In the genomic region with DNA sequence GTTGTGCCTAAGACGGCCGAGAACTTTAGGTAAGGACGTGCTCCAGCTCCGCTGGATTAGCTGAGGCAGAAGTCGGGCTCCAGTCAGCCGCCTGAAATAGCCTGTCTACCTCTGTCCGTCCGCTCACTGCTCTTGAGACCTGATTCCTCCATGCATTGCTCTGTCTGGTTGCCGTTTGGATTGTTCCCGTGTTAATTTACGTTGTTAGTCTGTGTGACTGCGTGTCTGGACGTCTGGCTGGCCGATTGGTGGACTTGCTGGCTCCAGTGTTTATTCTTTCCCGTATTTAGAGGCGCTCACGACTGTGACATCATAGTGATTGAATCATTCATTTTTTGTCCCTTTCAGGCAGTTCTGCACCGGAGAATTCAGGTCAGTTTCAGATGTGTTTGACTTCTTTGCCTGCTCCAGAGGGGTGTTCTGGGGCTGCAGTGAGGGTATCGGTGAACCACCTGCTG, we compare ENCODE assay signal across 8 cellular contexts. TPM values are rescaled to one million over a fixed set of nuclear protein-coding genes. Genes with fewer than 3 reads are reported as not detected.
DNase-seq lines count a peak whose midpoint lies in the region; ATAC-seq and TF ChIP-seq lines count a peak whose summit lies in the region.

No MANE protein-coding gene starts in this region.

- H3K36me3 ChIP-seq in H7 (replicated peaks; ENCODE audit: control insufficient read depth, insufficient read depth, low read length) (peaks cover 7% of the 10 kb centered on the region), hepatocyte (replicated peaks; ENCODE audit: insufficient read depth, low read depth) (no peaks in the 10 kb centered on the region), spleen (peaks cover 0 to 47% (median 22%) of the 10 kb centered on the region in 6 donors)

- H3K79me2 ChIP-seq in hepatocyte = peaks cover 28% of the 10 kb centered on the region

- ATAC-seq in HG03095 (IDR thresholded peaks at IDR 0.05; ENCODE audit: unreplicated experiment) = no peak

- DNase-seq in AG08395 (ENCODE audit: low spot score) (peak; percentile 10), H7 (no peak), hepatocyte (ENCODE audit: low spot score) (peak; percentile 22), spleen (no peak), NCI-H510A treated with DMSO at 0.1 percent for 48 hours (lab: John Stamatoyannopoulos, UW) (no peak), NCI-H2029 treated with DMSO at 0.1 percent for 48 hours (lab: John Stamatoyannopoulos, UW) (no peak)
- DNase-seq in activated CD4-positive, alpha-beta memory T cell treated with anti-CD3 and anti-CD28 coated beads for 36 hours = no peak

- H3K9me2 ChIP-seq in hepatocyte (replicated peaks; ENCODE audit: insufficient read depth) = no peaks in the 10 kb centered on the region

- H2AFZ ChIP-seq in hepatocyte = peak overlapping the region; percentile 79

- no peaks in the 10 kb centered on the region for H3K9me3 Mint-ChIP-seq in activated CD4-positive, alpha-beta memory T cell treated with anti-CD3 and anti-CD28 coated beads for 36 hours

- TF ChIP-seq CTCF in hepatocyte (IDR thresholded peaks at IDR 0.05; ENCODE audit: poor library complexity) (no peak), spleen (IDR thresholded peaks at IDR 0.05 in 8 of 11, conservative IDR thresholded peaks at IDR 0.05 in 3 of 11) (no peak)

- peak overlapping the region; percentile 94 for H3K4me2 ChIP-seq in hepatocyte

- POLR2A ChIA-PET in activated CD4-positive, alpha-beta memory T cell treated with anti-CD3 and anti-CD28 coated beads for 36 hours (lab: Charles Lee) = interaction anchor here (1.3 to 1.8 kb wide), 2 partner anchors 24 to 29 kb away, joined by 4 to 29 read pairs; partner anchors contain the start of gene YBX1

- CTCF ChIA-PET in activated CD4-positive, alpha-beta memory T cell treated with anti-CD3 and anti-CD28 coated beads for 36 hours (lab: Charles Lee) = interaction anchor here (1.2 to 1.9 kb wide), 2 partner anchors 23 to 24 kb away, joined by 6 to 7 read pairs; partner anchors contain the start of gene YBX1

- H3K36me3 Mint-ChIP-seq in activated CD4-positive, alpha-beta memory T cell treated with anti-CD3 and anti-CD28 coated beads for 36 hours = peaks cover 33% of the 10 kb centered on the region

- H3K27ac Mint-ChIP-seq in activated CD4-positive, alpha-beta memory T cell treated with anti-CD3 and anti-CD28 coated beads for 36 hours = peak overlapping the region; percentile 95

- no peaks in the 10 kb centered on the region for H4K20me1 ChIP-seq in hepatocyte (ENCODE audit: insufficient read depth, poor library complexity, severe bottlenecking)

- 8% methylated on average over 19 of the region's 19 CpGs for WGBS in hepatocyte (ENCODE audit: low lambda C conversion rate, missing lambda C conversion rate)
- WGBS in spleen, 5 donors = 10 to 15% (median 12%) methylated on average over 18 to 19 of the region's 19 CpGs

- no peak for TF ChIP-seq POLR2A in spleen (IDR thresholded peaks at IDR 0.05)

- intact Hi-C loops in activated CD4-positive, alpha-beta memory T cell treated with anti-CD3 and anti-CD28 coated beads for 36 hours (cut with micrococcal nuclease) = loop anchor here (1.0 to 5.0 kb wide), 4 partner anchors 23 to 196 kb away; partner anchors contain the start of genes C1orf50, CCDC30, P3H1 and YBX1
- intact Hi-C loops in spleen (cut with DNase I; ENCODE audit: low total_unique reads) = no loop called here

- no peaks in the 10 kb centered on the region for H3K27me3 ChIP-seq in H7 (ENCODE audit: control insufficient read depth, insufficient read depth, low read length)
- no peaks in the 10 kb centered on the region for H3K27me3 ChIP-seq in hepatocyte
- no peaks in the 10 kb centered on the region for H3K27me3 ChIP-seq in spleen (replicated peaks in 1 of 7)

- H3K4me1 ChIP-seq in hepatocyte (ENCODE audit: insufficient read depth) (peaks cover 17% of the 10 kb centered on the region), spleen (peaks cover 14 to 52% (median 25%) of the 10 kb centered on the region in 6 donors)

- H3K4me3 ChIP-seq in H7 (ENCODE audit: insufficient read depth, low read depth, low read length) = peak overlapping the region; percentile 94
- peak overlapping the region; percentile 95 for H3K4me3 ChIP-seq in hepatocyte
- peak overlapping the region; percentile 75 to 93 (median 87) for H3K4me3 ChIP-seq in spleen

- H3K27me3 Mint-ChIP-seq in activated CD4-positive, alpha-beta memory T cell treated with anti-CD3 and anti-CD28 coated beads for 36 hours = no peaks in the 10 kb centered on the region

- H3K27ac ChIP-seq in hepatocyte = peak overlapping the region; percentile 84
- peak overlapping the region; percentile 73 to 87 (median 84) for H3K27ac ChIP-seq in spleen

- H3K9me3 ChIP-seq in hepatocyte (ENCODE audit: low read depth) (no peaks in the 10 kb centered on the region), spleen (no peaks in the 10 kb centered on the region)

- H3K4me1 Mint-ChIP-seq in activated CD4-positive, alpha-beta memory T cell treated with anti-CD3 and anti-CD28 coated beads for 36 hours (ENCODE audit: low read depth) = peaks cover 37% of the 10 kb centered on the region

- H3K4me3 Mint-ChIP-seq in activated CD4-positive, alpha-beta memory T cell treated with anti-CD3 and anti-CD28 coated beads for 36 hours = peak overlapping the region; percentile 98

RNA-seq across cellular contexts. Expression of gene PPIH, which starts 0.7 kb away (rescaled TPM):
- total RNA-seq in H7 (2014; rRNA removed; shearing (Covaris generic)) = 75.7 and 81.8 TPM in 2 replicates
- 10 to 100 TPM; 91.0 to 94.0 TPM for total RNA-seq in activated CD4-positive, alpha-beta memory T cell treated with anti-CD3 and anti-CD28 coated beads for 36 hours
- 35.6 and 36.4 TPM in 2 replicates for total RNA-seq in hepatocyte
- polyA plus RNA-seq in hepatocyte = 26.1 and 30.7 TPM in 2 replicates
- 10 to 100 TPM; 34.2 to 60.1 (median 39.8) TPM for total RNA-seq in spleen
- polyA plus RNA-seq in spleen = 10 to 100 TPM; 59.6 to 72.3 (median 63.0) TPM

RNA-seq across cellular contexts. Expression of gene YBX1, which starts 23.3 kb away (rescaled TPM):
- total RNA-seq in H7 (2014; rRNA removed; shearing (Covaris generic)) = 1,494 and 1,850 TPM in 2 replicates
- total RNA-seq in activated CD4-positive, alpha-beta memory T cell treated with anti-CD3 and anti-CD28 coated beads for 36 hours = 1,000 to 10,000 TPM; 1,101 to 1,134 TPM
- 418 and 428 TPM in 2 replicates for total RNA-seq in hepatocyte
- 177 and 183 TPM in 2 replicates for polyA plus RNA-seq in hepatocyte
- 100 to 1,000 TPM; 361 to 451 (median 396) TPM for total RNA-seq in spleen
- polyA plus RNA-seq in spleen = 100 to 1,000 TPM; 479 to 684 (median 620) TPM

Comparison
In these comparisons a context has a peak if more than half of its experiments do, and no peak if none do; other contexts are left out.
1. DNase-seq: peak in AG08395 (single experiment) and hepatocyte (single experiment); none in H7 (single experiment), activated CD4-positive, alpha-beta memory T cell treated with anti-CD3 and anti-CD28 coated beads for 36 hours (single experiment), spleen (single experiment), NCI-H510A treated with DMSO at 0.1 percent for 48 hours (single experiment) and NCI-H2029 treated with DMSO at 0.1 percent for 48 hours (single experiment).
2. Peak in every context shown above with its lines, with median percentiles within 50 percentile points of each other: H3K4me3 ChIP-seq.